In the genomic region with DNA sequence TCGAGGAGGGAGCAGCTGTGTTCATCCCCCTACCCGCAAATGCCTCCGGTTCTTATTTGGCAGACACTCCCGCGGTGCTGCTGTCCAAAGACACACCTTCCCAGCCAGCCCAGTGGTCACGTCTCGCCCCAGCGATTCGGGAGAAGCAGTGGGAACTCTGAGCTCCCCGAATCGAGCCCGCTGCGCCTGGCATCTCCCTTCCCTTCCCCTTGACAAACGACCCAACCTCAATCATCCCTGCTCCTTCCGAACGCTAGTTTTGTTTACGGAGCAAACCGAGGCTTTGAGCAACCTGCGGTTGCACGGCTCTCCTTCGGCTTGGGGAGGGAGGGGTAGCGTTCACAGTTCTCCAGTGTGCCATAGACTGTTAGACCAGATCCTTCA, we compare ENCODE assay signal across 10 cellular contexts. TPM values are rescaled to one million over a fixed set of nuclear protein-coding genes. Genes with fewer than 3 reads are reported as not detected.
DNase-seq lines count a peak whose midpoint lies in the region; ATAC-seq and TF ChIP-seq lines count a peak whose summit lies in the region.
"Had no signal": no experiment of that assay in that cellular context is flagged by ENCODE, and none has a peak within 500 bp of the region (broad histone marks: within the 10 kb centered on the region; RNA-seq: fewer than 3 reads in every experiment).

No MANE protein-coding gene starts in this region.

- no peak for ATAC-seq in effector memory CD8-positive, alpha-beta T cell (replicated peaks)

- H3K4me3 ChIP-seq in iPS-11a (ENCODE audit: low read depth, low read length) (peak overlapping the region; percentile 25), skeletal muscle satellite cell (ENCODE audit: low read length) (peak overlapping the region; percentile 78)

- H3K9me3 ChIP-seq in skeletal muscle satellite cell (replicated peaks; ENCODE audit: low read length): no peaks in the 10 kb centered on the region

- H3K27me3 ChIP-seq in skeletal muscle satellite cell (ENCODE audit: control insufficient read depth, insufficient read depth, low read length): no peaks in the 10 kb centered on the region

- H3K4me1 Mint-ChIP-seq in HFFc6 (ENCODE audit: low read depth): peaks cover 15% of the 10 kb centered on the region
- H3K4me1 Mint-ChIP-seq in effector memory CD8-positive, alpha-beta T cell (ENCODE audit: low read depth in 2 of 2): peaks cover 0 to 2% of the 10 kb centered on the region in 2 donors

- H3K36me3 ChIP-seq in skeletal muscle satellite cell (ENCODE audit: insufficient read depth, low read length): no peaks in the 10 kb centered on the region

- no peaks in the 10 kb centered on the region for H3K36me3 Mint-ChIP-seq in HFFc6 (ENCODE audit: low read depth)
- no peaks in the 10 kb centered on the region for H3K36me3 Mint-ChIP-seq in effector memory CD8-positive, alpha-beta T cell (ENCODE audit: insufficient read depth)
- H3K36me3 Mint-ChIP-seq: memory B cell had no signal

- H3K4me1 ChIP-seq in skeletal muscle satellite cell (ENCODE audit: control insufficient read depth, insufficient read depth, low read length): peaks cover 6% of the 10 kb centered on the region

- H3K4me3 Mint-ChIP-seq in HFFc6: peak overlapping the region; percentile 89
- no peak overlapping the region for H3K4me3 Mint-ChIP-seq in effector memory CD8-positive, alpha-beta T cell
- H3K4me3 Mint-ChIP-seq: memory B cell had no signal

- no peak for TF ChIP-seq CTCF in HFFc6 (IDR thresholded peaks at IDR 0.05)

- no peaks in the 10 kb centered on the region for H3K9me3 Mint-ChIP-seq in HFFc6
- no peaks in the 10 kb centered on the region for H3K9me3 Mint-ChIP-seq in effector memory CD8-positive, alpha-beta T cell
- H3K9me3 Mint-ChIP-seq: memory B cell had no signal

- peak overlapping the region; percentile 90 for H3K4me2 ChIP-seq in skeletal muscle satellite cell (ENCODE audit: low read length)

- peak overlapping the region; percentile 61 for H3K9ac ChIP-seq in skeletal muscle satellite cell (ENCODE audit: low read depth, low read length)

- H3K27me3 Mint-ChIP-seq in HFFc6 (ENCODE audit: insufficient read depth): peaks cover 8% of the 10 kb centered on the region
- peaks cover 0 to 12% of the 10 kb centered on the region in 2 donors for H3K27me3 Mint-ChIP-seq in effector memory CD8-positive, alpha-beta T cell

- no peak for DNase-seq in HFFc6
- DNase-seq in astrocyte of the hippocampus (ENCODE audit: low read depth, low spot score): peak; percentile 37
- DNase-seq in effector memory CD8-positive, alpha-beta T cell: no peak
- DNase-seq in AML-193 (lab: John Stamatoyannopoulos, UW): no peak
- DNase-seq in NCI-H1417 treated with DMSO at 0.1 percent for 48 hours (lab: John Stamatoyannopoulos, UW): no peak
- DNase-seq in SKM-1 treated with dmso at 0.1 percent for 144 hours (lab: John Stamatoyannopoulos, UW; ENCODE audit: unreplicated experiment): no peak
- DNase-seq: central memory CD4-positive, alpha-beta T cell had no signal

- no peak overlapping the region for H3K27ac Mint-ChIP-seq in HFFc6
- H3K27ac Mint-ChIP-seq in effector memory CD8-positive, alpha-beta T cell: no peak overlapping the region
- H3K27ac Mint-ChIP-seq: memory B cell had no signal

RNA-seq across cellular contexts. Expression of a gene that starts 0.3 kb away (rescaled TPM):
- under 1 TPM; 0.09 to 0.55 (median 0.47) TPM for total RNA-seq in HFFc6 (2021; fragmentation: NEBNext Ultra II Directional; extraction: Animal tissue kit (Norgen Biotek cat#: 25700))
- total RNA-seq in skeletal muscle satellite cell (2012; rRNA removed): 0.22 and 0.25 TPM in 2 replicates
